Comparison of ENCODE assay signal across 9 cellular contexts in the genomic region with DNA sequence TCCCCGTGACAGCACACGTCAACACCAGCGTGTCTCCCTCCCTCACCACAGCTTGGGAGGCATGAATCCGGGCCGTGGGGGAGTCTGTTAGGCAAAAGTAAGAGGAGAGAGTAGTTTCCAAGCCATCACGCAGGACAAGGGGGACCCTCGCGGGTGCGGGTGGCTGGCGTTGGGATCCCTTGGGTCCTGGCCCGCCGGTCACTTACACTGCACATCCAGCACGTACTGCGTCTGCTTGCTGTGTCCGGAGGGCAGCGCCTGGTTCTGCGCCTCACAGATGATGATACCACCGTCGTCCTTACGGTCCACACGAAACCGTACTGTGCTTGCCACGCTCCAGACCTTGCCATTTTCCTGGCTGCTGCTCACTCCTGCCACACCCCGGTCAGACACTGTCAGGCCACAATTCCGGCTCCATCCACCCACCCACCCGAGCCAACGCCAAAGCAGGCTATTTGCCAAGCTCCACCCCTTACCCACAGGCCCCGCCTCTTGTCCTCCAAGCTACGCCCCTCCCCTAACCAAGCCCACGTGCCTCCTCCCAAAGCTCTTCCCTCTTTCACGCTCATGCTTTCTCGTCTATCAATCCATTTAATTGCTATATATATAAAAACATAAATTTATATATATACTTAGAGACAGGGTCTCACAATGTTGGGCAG. TPM values are rescaled to one million over a fixed set of nuclear protein-coding genes. Genes with fewer than 3 reads are reported as not detected.
A peak's percentile ranks its signal among the peaks of the same experiment; 100 is the strongest.
DNase-seq lines count a peak whose midpoint lies in the region; TF ChIP-seq lines count a peak whose summit lies in the region.
"Had no signal": no experiment of that assay in that cellular context is flagged by ENCODE, and none has a peak within 500 bp of the region (broad histone marks: within the 10 kb centered on the region; RNA-seq: fewer than 3 reads in every experiment).

No MANE protein-coding gene starts in this region.

- no peak overlapping the region for H3K27ac ChIP-seq in stomach

- TF ChIP-seq CTCF in GM12865 (IDR thresholded peaks at IDR 0.05; ENCODE audit: insufficient read depth, low read depth, low read length, missing control alignments) (no peak), stomach (IDR thresholded peaks at IDR 0.05) (no peak)

- H3K9me3 ChIP-seq in stomach: no peaks in the 10 kb centered on the region

- 74 to 82% (median 77%) methylated on average over 31 to 32 of the region's 32 CpGs for WGBS in stomach, 5 donors

- H3K4me3 ChIP-seq in GM12865 (ENCODE audit: low read depth, low read length): no peak overlapping the region
- H3K4me3 ChIP-seq in stomach: no peak overlapping the region

- DNase-seq in GM12865 (ENCODE audit: low read depth) (peak; percentile 23), OCI-M2 (lab: John Stamatoyannopoulos, UW; ENCODE audit: unreplicated experiment) (peak; percentile 42), iPS-NIHi7 (ENCODE audit: extremely low spot score) (peak; percentile 67), stomach (no peak), mesenteric fat pad (ENCODE audit: low spot score) (no peak)
- DNase-seq: activated naive CD8-positive, alpha-beta T cell treated with anti-CD3 and anti-CD28 coated beads, Interleukin-2, amount 10 ng/mL, durations not matched to agents 7 days and 5 days; NCI-H69; retina had no signal

- no peak for TF ChIP-seq EP300 in stomach (IDR thresholded peaks at IDR 0.05)

- no peaks in the 10 kb centered on the region for H3K27me3 ChIP-seq in stomach

- intact Hi-C loops in stomach (cut with DNase I; ENCODE audit: low total_unique reads): no loop called here

- no peaks in the 10 kb centered on the region for H3K36me3 ChIP-seq in stomach

- H3K4me1 ChIP-seq in stomach: peaks cover 0 to 10% (median 4%) of the 10 kb centered on the region in 4 donors

- no peak for TF ChIP-seq POLR2A in stomach (IDR thresholded peaks at IDR 0.05)

RNA-seq across cellular contexts. Expression of a gene that starts 6.6 kb away (rescaled TPM):
- total RNA-seq in stomach (10 to 100 TPM in 4 of 5 donors, 1 to 10 TPM in 1; 7.8 to 72.7 (median 11.2) TPM), mesenteric fat pad (19.2 TPM)
- 10 to 100 TPM; 30.9 to 47.9 (median 42.8) TPM for polyA plus RNA-seq in stomach

RNA-seq across cellular contexts. Expression of a gene that starts 13.6 kb away (rescaled TPM):
- total RNA-seq in stomach (1 to 10 TPM in 4 of 5 donors, not detected in 1; 4.9 to 8.6 (median 6.2) TPM), mesenteric fat pad (1.4 TPM)
- 10 to 100 TPM in 1 of 3 donors, 1 to 10 TPM in 2; 5.0 to 14.2 (median 8.9) TPM for polyA plus RNA-seq in stomach

RNA-seq across cellular contexts. Expression of a gene that starts 14.2 kb away (rescaled TPM):
- total RNA-seq in stomach (not detected), mesenteric fat pad (0.22 TPM)
- polyA plus RNA-seq in stomach: under 1 TPM in 2 of 3 donors, not detected in 1; 0.45 to 0.50 TPM
- total RNA-seq: lung microvascular endothelial cell had no signal

RNA-seq across cellular contexts. Expression of a gene that starts 29.7 kb away (rescaled TPM):
- 10 to 100 TPM in 3 of 5 donors, 1 to 10 TPM in 1, not detected in 1; 4.2 to 21.6 (median 15.9) TPM for total RNA-seq in stomach
- polyA plus RNA-seq in stomach: 10 to 100 TPM; 13.7 to 18.2 (median 14.9) TPM
- 12.1 TPM for total RNA-seq in mesenteric fat pad

RNA-seq across cellular contexts. Expression of a gene that starts 30.1 kb away (rescaled TPM):
- total RNA-seq in stomach (10 to 100 TPM in 4 of 5 donors, 1 to 10 TPM in 1; 5.3 to 57.1 (median 25.3) TPM), mesenteric fat pad (21.7 TPM)
- polyA plus RNA-seq in stomach: 1 to 10 TPM; 2.0 to 4.9 (median 2.6) TPM

Comparison
In these comparisons a context has a peak if more than half of its experiments do, and no peak if none do; other contexts are left out.
1. DNase-seq: peak in GM12865 (single experiment), OCI-M2 (single experiment) and iPS-NIHi7 (single experiment); none in stomach (single experiment) and mesenteric fat pad (single experiment).